19 cellular contexts compared by ENCODE assay signal in genomic region chr15:69904296-69904560, GRCh38.
"Had no signal": no experiment of that assay in that cellular context is flagged by ENCODE, and none has a peak within 500 bp of the region (broad histone marks: within the 10 kb centered on the region; RNA-seq: fewer than 3 reads in every experiment).

No MANE protein-coding gene starts in this region.

- H3K4me3 ChIP-seq: coronary artery, dorsolateral prefrontal cortex, esophagus muscularis mucosa, gastrocnemius medialis, lung, right atrium auricular region, suprapubic skin, thyroid gland had no signal

- ATAC-seq: gastrocnemius medialis, left ventricle myocardium superior had no signal

- H3K36me3 ChIP-seq: esophagus muscularis mucosa, gastrocnemius medialis, right atrium auricular region, suprapubic skin, thyroid gland had no signal

- H3K4me1 ChIP-seq: esophagus muscularis mucosa, gastrocnemius medialis, right atrium auricular region, suprapubic skin, thyroid gland had no signal

- DNase-seq: dorsolateral prefrontal cortex; effector CD8-positive, alpha-beta T cell; gastrocnemius medialis; immature natural killer cell; left ventricle myocardium superior; naive B cell; posterior cingulate gyrus; small intestine; stimulated activated CD4-positive, alpha-beta T cell treated with anti-CD3 and anti-CD28 coated beads, Interleukin-2, amount 100 ng/mL, for 48 hours; stimulated activated naive CD4-positive, alpha-beta T cell treated with Interleukin-2 at 50 U/mL for 16 hours; thyroid gland had no signal

- H3K9me3 Mint-ChIP-seq: immature natural killer cell, nephron, type B pancreatic cell had no signal

- H3K27me3 ChIP-seq: esophagus muscularis mucosa, gastrocnemius medialis, right atrium auricular region, thyroid gland had no signal

- H3K4me3 Mint-ChIP-seq: immature natural killer cell, naive B cell, nephron, type B pancreatic cell had no signal

- H3K4me1 Mint-ChIP-seq: immature natural killer cell had no signal

- H3K36me3 Mint-ChIP-seq: immature natural killer cell, naive B cell, type B pancreatic cell had no signal

- H3K9me3 ChIP-seq: esophagus muscularis mucosa, gastrocnemius medialis, right atrium auricular region, suprapubic skin, thyroid gland had no signal

- H3K27ac Mint-ChIP-seq: immature natural killer cell, naive B cell, type B pancreatic cell had no signal

- H3K27ac ChIP-seq: coronary artery, dorsolateral prefrontal cortex, epithelial cell of prostate, esophagus muscularis mucosa, gastrocnemius medialis, right atrium auricular region, suprapubic skin, thyroid gland had no signal
